In the genomic region with DNA sequence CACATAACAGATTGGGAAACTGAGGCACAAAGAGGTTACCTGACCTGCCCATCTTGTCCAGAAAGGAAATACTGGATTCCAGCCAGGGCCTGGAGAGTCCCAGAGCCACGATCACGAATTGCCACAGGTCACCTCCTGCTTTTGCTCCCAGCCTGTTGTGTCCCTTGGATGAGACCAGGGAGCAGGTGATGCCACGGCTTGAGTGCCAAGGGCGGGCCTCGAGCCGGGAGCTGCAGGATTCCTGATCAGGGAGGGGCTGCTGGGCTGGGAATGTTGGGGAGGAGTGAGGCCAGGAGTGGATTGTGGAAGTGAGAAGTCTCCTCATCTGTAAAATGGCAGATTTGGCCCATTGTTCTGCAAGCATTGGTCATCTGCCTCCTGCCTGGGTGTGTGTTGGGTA, we compare ENCODE assay signal across 1 cellular context.
TF ChIP-seq lines count a peak whose summit lies in the region.

No MANE protein-coding gene starts in this region.

TF ChIP-seq in K562, 482 proteins besides CTCF, POLR2A, EP300 and RAD21:
- TF ChIP-seq GATA2 (CRISPR knock-in tag; IDR thresholded peaks at IDR 0.05) (no peak), HMG20A (CRISPR knock-in tag; conservative IDR thresholded peaks at IDR 0.05) (no peak), ZNF316 (IDR thresholded peaks at IDR 0.05) (no peak), RBFOX2 (IDR thresholded peaks at IDR 0.05; ENCODE audit: low read depth, low read length) (no peak), POLR2G (IDR thresholded peaks at IDR 0.05; ENCODE audit: low read depth, low read length) (0 out of 2 replicates have a peak, but pooled peaks have one; percentile 37), NFXL1 (CRISPR knock-in tag; IDR thresholded peaks at IDR 0.05) (no peak), DMBX1 (CRISPR knock-in tag; IDR thresholded peaks at IDR 0.05; ENCODE audit: borderline replicate concordance) (no peak)
- TF ChIP-seq, protein P1, sequence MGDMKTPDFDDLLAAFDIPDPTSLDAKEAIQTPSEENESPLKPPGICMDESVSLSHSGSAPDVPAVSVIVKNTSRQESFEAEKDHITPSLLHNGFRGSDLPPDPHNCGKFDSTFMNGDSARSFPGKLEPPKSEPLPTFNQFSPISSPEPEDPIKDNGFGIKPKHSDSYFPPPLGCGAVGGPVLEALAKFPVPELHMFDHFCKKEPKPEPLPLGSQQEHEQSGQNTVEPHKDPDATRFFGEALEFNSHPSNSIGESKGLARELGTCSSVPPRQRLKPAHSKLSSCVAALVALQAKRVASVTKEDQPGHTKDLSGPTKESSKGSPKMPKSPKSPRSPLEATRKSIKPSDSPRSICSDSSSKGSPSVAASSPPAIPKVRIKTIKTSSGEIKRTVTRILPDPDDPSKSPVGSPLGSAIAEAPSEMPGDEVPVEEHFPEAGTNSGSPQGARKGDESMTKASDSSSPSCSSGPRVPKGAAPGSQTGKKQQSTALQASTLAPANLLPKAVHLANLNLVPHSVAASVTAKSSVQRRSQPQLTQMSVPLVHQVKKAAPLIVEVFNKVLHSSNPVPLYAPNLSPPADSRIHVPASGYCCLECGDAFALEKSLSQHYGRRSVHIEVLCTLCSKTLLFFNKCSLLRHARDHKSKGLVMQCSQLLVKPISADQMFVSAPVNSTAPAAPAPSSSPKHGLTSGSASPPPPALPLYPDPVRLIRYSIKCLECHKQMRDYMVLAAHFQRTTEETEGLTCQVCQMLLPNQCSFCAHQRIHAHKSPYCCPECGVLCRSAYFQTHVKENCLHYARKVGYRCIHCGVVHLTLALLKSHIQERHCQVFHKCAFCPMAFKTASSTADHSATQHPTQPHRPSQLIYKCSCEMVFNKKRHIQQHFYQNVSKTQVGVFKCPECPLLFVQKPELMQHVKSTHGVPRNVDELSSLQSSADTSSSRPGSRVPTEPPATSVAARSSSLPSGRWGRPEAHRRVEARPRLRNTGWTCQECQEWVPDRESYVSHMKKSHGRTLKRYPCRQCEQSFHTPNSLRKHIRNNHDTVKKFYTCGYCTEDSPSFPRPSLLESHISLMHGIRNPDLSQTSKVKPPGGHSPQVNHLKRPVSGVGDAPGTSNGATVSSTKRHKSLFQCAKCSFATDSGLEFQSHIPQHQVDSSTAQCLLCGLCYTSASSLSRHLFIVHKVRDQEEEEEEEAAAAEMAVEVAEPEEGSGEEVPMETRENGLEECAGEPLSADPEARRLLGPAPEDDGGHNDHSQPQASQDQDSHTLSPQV (IDR thresholded peaks at IDR 0.05) = no peak
- TF ChIP-seq, protein P2, sequence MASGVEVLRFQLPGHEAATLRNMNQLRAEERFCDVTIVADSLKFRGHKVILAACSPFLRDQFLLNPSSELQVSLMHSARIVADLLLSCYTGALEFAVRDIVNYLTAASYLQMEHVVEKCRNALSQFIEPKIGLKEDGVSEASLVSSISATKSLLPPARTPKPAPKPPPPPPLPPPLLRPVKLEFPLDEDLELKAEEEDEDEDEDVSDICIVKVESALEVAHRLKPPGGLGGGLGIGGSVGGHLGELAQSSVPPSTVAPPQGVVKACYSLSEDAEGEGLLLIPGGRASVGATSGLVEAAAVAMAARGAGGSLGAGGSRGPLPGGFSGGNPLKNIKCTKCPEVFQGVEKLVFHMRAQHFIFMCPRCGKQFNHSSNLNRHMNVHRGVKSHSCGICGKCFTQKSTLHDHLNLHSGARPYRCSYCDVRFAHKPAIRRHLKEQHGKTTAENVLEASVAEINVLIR (CRISPR knock-in tag; IDR thresholded peaks at IDR 0.05) = 0 out of 2 replicates have a peak, but pooled peaks have one; percentile 3
- TF ChIP-seq, protein P3, sequence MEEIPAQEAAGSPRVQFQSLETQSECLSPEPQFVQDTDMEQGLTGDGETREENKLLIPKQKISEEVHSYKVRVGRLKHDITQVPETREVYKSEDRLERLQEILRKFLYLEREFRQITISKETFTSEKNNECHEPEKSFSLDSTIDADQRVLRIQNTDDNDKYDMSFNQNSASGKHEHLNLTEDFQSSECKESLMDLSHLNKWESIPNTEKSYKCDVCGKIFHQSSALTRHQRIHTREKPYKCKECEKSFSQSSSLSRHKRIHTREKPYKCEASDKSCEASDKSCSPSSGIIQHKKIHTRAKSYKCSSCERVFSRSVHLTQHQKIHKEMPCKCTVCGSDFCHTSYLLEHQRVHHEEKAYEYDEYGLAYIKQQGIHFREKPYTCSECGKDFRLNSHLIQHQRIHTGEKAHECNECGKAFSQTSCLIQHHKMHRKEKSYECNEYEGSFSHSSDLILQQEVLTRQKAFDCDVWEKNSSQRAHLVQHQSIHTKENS (CRISPR knock-in tag; IDR thresholded peaks at IDR 0.05) = no peak
TF ChIP-seq in K562: peak in this region for 2.
